In the genomic region with DNA sequence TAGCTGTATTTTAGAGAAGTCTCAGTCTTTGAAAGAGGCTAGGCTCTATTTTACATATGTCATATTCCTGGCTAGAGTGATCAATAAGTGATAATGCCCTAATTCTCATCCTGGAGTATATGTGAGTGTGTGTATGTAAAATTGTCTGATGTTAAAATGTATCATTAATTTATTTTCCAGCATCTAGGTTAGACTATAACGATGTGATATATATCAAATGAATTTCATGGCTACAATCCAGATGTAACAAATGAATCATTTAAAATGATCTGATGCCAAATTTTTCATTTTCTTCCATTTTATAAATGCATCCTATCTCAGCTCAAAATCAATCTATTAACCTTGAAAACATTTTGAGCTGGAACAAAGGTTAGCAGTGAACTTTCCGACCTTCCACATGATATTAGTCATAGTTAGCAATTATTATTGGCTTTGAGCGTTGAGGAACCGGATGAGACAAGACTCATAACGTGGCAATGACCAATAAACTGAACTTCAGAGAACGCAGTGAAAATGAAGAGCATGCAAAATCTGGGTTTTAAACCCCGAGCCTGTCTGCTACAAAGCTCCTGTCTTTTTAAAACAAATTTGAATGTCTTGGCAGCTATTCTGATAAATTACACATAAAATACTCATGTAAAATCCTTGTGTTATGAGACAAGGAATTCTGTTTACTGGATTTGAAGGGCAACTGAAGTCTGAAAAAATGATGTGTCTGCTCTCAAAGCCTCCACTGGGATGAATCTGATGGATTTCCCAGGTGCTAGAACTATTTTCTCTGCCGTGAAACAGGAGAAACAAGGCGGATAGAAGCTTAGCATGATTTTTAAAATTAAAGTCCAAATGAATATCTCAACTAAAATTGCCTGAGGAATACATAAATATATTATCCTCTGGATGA, we compare ENCODE assay signal across 13 cellular contexts.
DNase-seq lines count a peak whose midpoint lies in the region; FAIRE-seq and TF ChIP-seq lines count a peak whose summit lies in the region.
"Had no signal": no experiment of that assay in that cellular context is flagged by ENCODE, and none has a peak within 500 bp of the region (broad histone marks: within the 10 kb centered on the region; RNA-seq: fewer than 3 reads in every experiment).

No MANE protein-coding gene starts in this region.

- no peak overlapping the region for H3K27ac ChIP-seq in suprapubic skin

- 28% methylated on average over 9 of the region's 9 CpGs for WGBS in suprapubic skin

- no peak for TF ChIP-seq EP300 in suprapubic skin (IDR thresholded peaks at IDR 0.05)

- FAIRE-seq in HTR-8/SVneo (lab: Jason Lieb, UNC): no peak

- H3K4me3 ChIP-seq in astrocyte of the spinal cord (ENCODE audit: low read depth, low read length) (no peak overlapping the region), suprapubic skin (no peak overlapping the region)
- H3K4me3 ChIP-seq: spleen had no signal

- peaks cover 11% of the 10 kb centered on the region for H3K4me1 ChIP-seq in suprapubic skin

- in situ Hi-C loops in astrocyte of the spinal cord (cut with HindIII; ENCODE audit: low sequenced_read_pairs) (no loop called here), G401 (cut with HindIII; ENCODE audit: low sequenced_read_pairs) (no loop called here)

- no peak for TF ChIP-seq POLR2A in suprapubic skin (IDR thresholded peaks at IDR 0.05)

- no peaks in the 10 kb centered on the region for H3K36me3 ChIP-seq in suprapubic skin
- H3K36me3 ChIP-seq: spleen had no signal

- H3K27me3 ChIP-seq in suprapubic skin: no peaks in the 10 kb centered on the region
- H3K27me3 ChIP-seq: spleen had no signal

- DNase-seq in AG08396 (ENCODE audit: low spot score) (peak; percentile 66), HTR-8/SVneo (ENCODE audit: insufficient read length, low spot score) (peak; percentile 63), astrocyte of the spinal cord (ENCODE audit: low read depth, low spot score) (peak; percentile 66), lung microvascular endothelial cell (ENCODE audit: low read depth in 2 of 2) (peak; percentile 89 to 90), activated gamma-delta T cell treated with Interleukin-2 at 50 U/mL for 16 hours (no peak), suprapubic skin (ENCODE audit: low spot score in 2 of 2) (no peak), Kasumi-1 (lab: John Stamatoyannopoulos, UW) (no peak), G401 (ENCODE audit: low spot score) (no peak)
- DNase-seq: anterior cingulate cortex, head of caudate nucleus, KBM-7, NCI-H524, spleen had no signal

- no peaks in the 10 kb centered on the region for H3K9me3 ChIP-seq in suprapubic skin
- H3K9me3 ChIP-seq: spleen had no signal

- TF ChIP-seq CTCF in astrocyte of the spinal cord (IDR thresholded peaks at IDR 0.05; ENCODE audit: low read depth, low read length) (no peak), suprapubic skin (IDR thresholded peaks at IDR 0.05) (no peak)

Comparison
In these comparisons a context has a peak if more than half of its experiments do, and no peak if none do; other contexts are left out.
1. DNase-seq: peak in AG08396 (single experiment), HTR-8/SVneo (single experiment), astrocyte of the spinal cord (single experiment) and lung microvascular endothelial cell (2 of 2); none in activated gamma-delta T cell treated with Interleukin-2 at 50 U/mL for 16 hours (single experiment), suprapubic skin (0 of 2), Kasumi-1 (0 of 2) and G401 (single experiment).